Comparison of ENCODE assay signal across 8 cellular contexts in the genomic region with DNA sequence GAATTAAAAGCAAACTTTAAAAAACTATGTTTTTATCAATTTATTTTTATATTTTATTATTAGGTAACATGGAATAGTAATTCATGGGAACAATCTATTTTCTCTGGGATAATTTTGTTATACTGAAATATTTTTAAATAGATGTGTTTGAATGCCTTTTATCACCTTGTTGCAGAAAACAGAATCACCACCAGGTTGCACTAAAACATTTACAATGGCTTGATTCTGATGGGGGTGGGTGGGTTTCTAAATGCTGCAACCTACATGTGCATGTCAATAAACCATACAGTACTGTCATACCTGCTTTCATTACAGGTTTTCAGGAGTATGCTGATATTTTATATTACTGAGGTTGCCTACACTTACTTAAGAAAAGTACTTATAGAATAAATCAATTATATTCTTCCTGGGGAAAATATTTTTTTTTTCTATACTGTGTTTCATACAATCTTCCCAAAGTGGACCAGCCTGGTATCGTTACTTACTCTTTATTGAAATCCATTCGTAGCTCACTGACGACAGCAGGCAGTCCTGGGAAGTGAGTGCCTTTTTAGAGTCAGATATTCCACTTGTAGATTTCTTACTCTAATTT.
DNase-seq lines count a peak whose midpoint lies in the region; ATAC-seq and TF ChIP-seq lines count a peak whose summit lies in the region.

No MANE protein-coding gene starts in this region.

- no peak overlapping the region for H2AFZ ChIP-seq in GM23338
- H2AFZ ChIP-seq in OCI-LY3 (ENCODE audit: low read depth, low read length) = no peak overlapping the region
- H2AFZ ChIP-seq in smooth muscle cell (ENCODE audit: low read depth) = no peak overlapping the region

- no peak overlapping the region for H3K4me3 Mint-ChIP-seq in CD14-positive monocyte
- H3K4me3 Mint-ChIP-seq in GM23338 = no peak overlapping the region

- H3K79me2 ChIP-seq in GM23338 (replicated peaks; ENCODE audit: insufficient read depth) (no peaks in the 10 kb centered on the region), OCI-LY3 (ENCODE audit: low read length) (no peaks in the 10 kb centered on the region), smooth muscle cell (ENCODE audit: low read depth) (peaks cover 3% of the 10 kb centered on the region)

- WGBS in smooth muscle cell (ENCODE audit: low lambda C conversion rate) = 38% methylated on average over 3 of the region's 3 CpGs

- H3K36me3 ChIP-seq in GM23338 (ENCODE audit: insufficient read depth) (no peaks in the 10 kb centered on the region), OCI-LY3 (replicated peaks; ENCODE audit: low read depth, low read length) (no peaks in the 10 kb centered on the region), smooth muscle cell (ENCODE audit: low read depth) (no peaks in the 10 kb centered on the region)

- ATAC-seq in GM23338 (peak; percentile 53), HG03342 (IDR thresholded peaks at IDR 0.05; ENCODE audit: unreplicated experiment) (no peak), HG03432 (IDR thresholded peaks at IDR 0.05; ENCODE audit: unreplicated experiment) (no peak)

- H3F3A ChIP-seq in GM23338 (replicated peaks; ENCODE audit: low read depth) = no peaks in the 10 kb centered on the region
- H3F3A ChIP-seq in smooth muscle cell (ENCODE audit: low read depth) = peaks cover 8% of the 10 kb centered on the region

- H3K36me3 Mint-ChIP-seq in CD14-positive monocyte = peaks cover 0 to 4% of the 10 kb centered on the region in 2 donors
- no peaks in the 10 kb centered on the region for H3K36me3 Mint-ChIP-seq in GM23338 (ENCODE audit: low read depth)

- no peak overlapping the region for H3K27ac Mint-ChIP-seq in CD14-positive monocyte
- H3K27ac Mint-ChIP-seq in GM23338 = no peak overlapping the region

- H3K4me2 ChIP-seq in GM23338 (no peak overlapping the region), OCI-LY3 (ENCODE audit: low read length) (no peak overlapping the region), smooth muscle cell (peak overlapping the region; percentile 66)

- no peaks in the 10 kb centered on the region for H3K4me1 ChIP-seq in GM23338 (ENCODE audit: insufficient read depth)
- H3K4me1 ChIP-seq in OCI-LY3 (ENCODE audit: low read length) = peaks cover 8% of the 10 kb centered on the region
- H3K4me1 ChIP-seq in smooth muscle cell (ENCODE audit: low read depth) = peaks cover 16% of the 10 kb centered on the region

- TF ChIP-seq CTCF in CD14-positive monocyte (IDR thresholded peaks at IDR 0.05) (peak; percentile 55), GM23338 (conservative IDR thresholded peaks at IDR 0.05; ENCODE audit: low read depth in 2 of 2) (peak; percentile 76 to 81), OCI-LY3 (IDR thresholded peaks at IDR 0.05; ENCODE audit: low read depth, low read length) (peak; percentile 85), epithelial cell of proximal tubule (conservative IDR thresholded peaks at IDR 0.05; ENCODE audit: low read depth, low read length) (peak; percentile 68), smooth muscle cell (IDR thresholded peaks at IDR 0.05; ENCODE audit: borderline replicate concordance, insufficient read depth, poor library complexity, severe bottlenecking) (peak; percentile 62)

- H3K9me3 ChIP-seq in OCI-LY3 (ENCODE audit: insufficient read depth, low read length) (no peaks in the 10 kb centered on the region), smooth muscle cell (replicated peaks; ENCODE audit: low read depth) (no peaks in the 10 kb centered on the region)

- intact Hi-C loops in CD14-positive monocyte (cut with micrococcal nuclease) = loop anchor here in 1 of 2 donors (10.0 kb wide), 1 partner anchor 323 kb away; no protein-coding TSS in a partner anchor

- H3K4me3 ChIP-seq in GM23338 (no peak overlapping the region), OCI-LY3 (ENCODE audit: low read length) (no peak overlapping the region), epithelial cell of proximal tubule (ENCODE audit: low read depth, low read length) (no peak overlapping the region), smooth muscle cell (no peak overlapping the region)

- H4K20me1 ChIP-seq in GM23338 (replicated peaks; ENCODE audit: insufficient read depth) = no peaks in the 10 kb centered on the region
- no peaks in the 10 kb centered on the region for H4K20me1 ChIP-seq in OCI-LY3 (ENCODE audit: insufficient read depth, low read length)
- H4K20me1 ChIP-seq in smooth muscle cell (ENCODE audit: low read depth) = no peaks in the 10 kb centered on the region

- H3K27ac ChIP-seq in GM23338 (ENCODE audit: low read depth) (no peak overlapping the region), OCI-LY3 (ENCODE audit: low read length) (no peak overlapping the region), smooth muscle cell (ENCODE audit: low read depth) (peak overlapping the region; percentile 22)

- H3K27me3 Mint-ChIP-seq in CD14-positive monocyte (ENCODE audit: low read depth in 3 of 3) (no peaks in the 10 kb centered on the region), GM23338 (ENCODE audit: insufficient read depth, low read depth, poor library complexity) (no peaks in the 10 kb centered on the region)

- H3K27me3 ChIP-seq in GM23338 (ENCODE audit: insufficient read depth) = no peaks in the 10 kb centered on the region
- no peaks in the 10 kb centered on the region for H3K27me3 ChIP-seq in OCI-LY3 (ENCODE audit: low read depth, low read length)
- no peaks in the 10 kb centered on the region for H3K27me3 ChIP-seq in smooth muscle cell (ENCODE audit: low read depth)

- H3K4me1 Mint-ChIP-seq in CD14-positive monocyte (peaks cover 29% of the 10 kb centered on the region), GM23338 (peaks cover 18% of the 10 kb centered on the region)

- no peaks in the 10 kb centered on the region for H3K9me2 ChIP-seq in GM23338 (ENCODE audit: insufficient read depth)

- H3K9ac ChIP-seq in OCI-LY3 (ENCODE audit: low read length) (no peak overlapping the region), smooth muscle cell (ENCODE audit: low read depth) (no peak overlapping the region)

- no peak for DNase-seq in CD14-positive monocyte (ENCODE audit: low spot score)
- peak; percentile 75 for DNase-seq in GM23338 (ENCODE audit: low spot score)
- no peak for DNase-seq in epithelial cell of proximal tubule (ENCODE audit: low read depth)
- DNase-seq in smooth muscle cell (lab: John Stamatoyannopoulos, UW; ENCODE audit: unreplicated experiment) = no peak
- no peak for DNase-seq in activated CD4-positive, alpha-beta T cell treated with anti-CD3 and anti-CD28 coated beads for 48 hours

- H3K9me3 Mint-ChIP-seq in CD14-positive monocyte (peaks cover 0 to 4% (median 0%) of the 10 kb centered on the region in 7 donors), GM23338 (no peaks in the 10 kb centered on the region)

TF ChIP-seq in GM23338, 12 proteins besides CTCF, POLR2A, EP300 and RAD21 (continues in another document):
- TF ChIP-seq EZH2phosphoT487 (IDR thresholded peaks at IDR 0.05; ENCODE audit: unreplicated experiment) (no peak), STAT1 (IDR thresholded peaks at IDR 0.05; ENCODE audit: unreplicated experiment) (no peak), POLR2AphosphoS5 (IDR thresholded peaks at IDR 0.05; ENCODE audit: low read depth) (no peak), NANOG (IDR thresholded peaks at IDR 0.05; ENCODE audit: borderline replicate concordance) (no peak)
